ENCODE assay signal across 8 cellular contexts in the genomic region with DNA sequence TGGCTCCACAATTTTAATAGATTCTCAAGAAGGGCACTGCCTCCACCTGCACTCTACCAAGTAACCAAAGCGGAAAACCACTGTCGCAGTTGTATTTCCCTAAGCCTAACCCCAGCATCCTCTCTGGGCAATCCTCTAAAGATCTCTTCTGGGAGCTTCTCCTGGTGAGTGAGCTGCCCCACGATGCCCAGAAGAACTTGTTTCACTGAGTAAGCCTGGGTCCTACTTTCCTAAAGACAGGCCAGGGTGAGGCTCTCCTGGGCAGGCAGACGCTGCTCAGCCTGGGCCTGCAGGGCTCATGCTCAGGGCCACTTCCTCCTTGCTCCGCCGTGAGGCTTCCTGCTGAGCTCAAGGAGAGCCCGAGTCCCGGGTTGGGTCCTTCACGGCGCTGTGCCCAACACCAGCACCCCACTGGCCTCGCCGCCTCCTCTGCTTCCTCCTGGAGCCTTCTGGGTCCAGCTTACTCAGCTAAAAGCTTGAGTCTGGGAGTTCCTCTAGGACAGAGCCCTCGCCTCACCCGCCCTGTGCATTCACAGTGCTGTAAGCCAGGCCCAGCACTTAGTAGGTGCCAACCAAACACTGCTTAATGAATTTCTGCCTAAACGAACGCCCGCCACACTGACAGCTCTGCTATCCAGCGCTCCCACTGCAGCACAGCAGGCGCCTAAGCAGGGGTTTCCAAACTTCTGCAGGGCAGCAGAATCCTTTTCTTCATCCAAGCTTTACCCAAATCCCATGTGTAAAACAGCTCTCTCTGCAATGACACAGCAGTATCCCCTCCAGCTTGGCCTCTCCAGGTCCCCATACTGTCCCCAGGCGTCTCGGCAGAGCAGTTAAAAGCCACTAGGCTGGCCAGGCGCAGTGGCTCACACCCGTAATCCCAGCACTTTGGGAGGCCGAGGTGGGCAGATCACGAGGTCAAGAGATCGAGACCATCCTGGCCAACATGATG. TPM values are rescaled to one million over a fixed set of nuclear protein-coding genes. Genes with fewer than 3 reads are reported as not detected.
DNase-seq lines count a peak whose midpoint lies in the region; ATAC-seq and TF ChIP-seq lines count a peak whose summit lies in the region.

No MANE protein-coding gene starts in this region.

- no peaks in the 10 kb centered on the region for H3K27me3 ChIP-seq in Caco-2 (replicated peaks; ENCODE audit: control insufficient read depth, insufficient read depth, low read length)
- H3K27me3 ChIP-seq in Loucy (ENCODE audit: insufficient read depth, low read length, poor library complexity, severe bottlenecking) = no peaks in the 10 kb centered on the region

- DNase-seq in Caco-2 (no peak), activated T-helper 1 cell treated with Interleukin-2 at 50 U/mL for 16 hours (ENCODE audit: low read depth) (peak; percentile 15), islet precursor cell (peak; percentile 74), kidney glomerular epithelial cell (lab: John Stamatoyannopoulos, UW) (no peak), NCI-H1694 (lab: John Stamatoyannopoulos, UW) (no peak)

- H3K9ac ChIP-seq in Loucy (ENCODE audit: low read depth, low read length, poor library complexity, severe bottlenecking) = peak overlapping the region; percentile 24

- no peaks in the 10 kb centered on the region for H3K9me3 Mint-ChIP-seq in Caco-2 (ENCODE audit: unreplicated experiment)
- H3K9me3 Mint-ChIP-seq in stimulated activated naive CD8-positive, alpha-beta T cell treated with anti-CD3 and anti-CD28 coated beads, Interleukin-15, Interleukin-2, amounts not matched to agents 100 ng/mL and 50 ng/mL, for 24 hours = no peaks in the 10 kb centered on the region

- no peaks in the 10 kb centered on the region for H3K27me3 Mint-ChIP-seq in Caco-2 (ENCODE audit: insufficient read depth, unreplicated experiment)
- H3K27me3 Mint-ChIP-seq in stimulated activated naive CD8-positive, alpha-beta T cell treated with anti-CD3 and anti-CD28 coated beads, Interleukin-15, Interleukin-2, amounts not matched to agents 100 ng/mL and 50 ng/mL, for 24 hours = no peaks in the 10 kb centered on the region

- peaks cover 15% of the 10 kb centered on the region for H3K4me1 Mint-ChIP-seq in Caco-2 (ENCODE audit: low read depth, unreplicated experiment)
- H3K4me1 Mint-ChIP-seq in stimulated activated naive CD8-positive, alpha-beta T cell treated with anti-CD3 and anti-CD28 coated beads, Interleukin-15, Interleukin-2, amounts not matched to agents 100 ng/mL and 50 ng/mL, for 24 hours (ENCODE audit: low read depth) = peaks cover 67% of the 10 kb centered on the region

- H3K79me2 ChIP-seq in Loucy (ENCODE audit: insufficient read depth, low read length) = peaks cover 93% of the 10 kb centered on the region

- peak overlapping the region; percentile 8 for H3K27ac Mint-ChIP-seq in Caco-2 (ENCODE audit: unreplicated experiment)
- peak overlapping the region; percentile 83 for H3K27ac Mint-ChIP-seq in stimulated activated naive CD8-positive, alpha-beta T cell treated with anti-CD3 and anti-CD28 coated beads, Interleukin-15, Interleukin-2, amounts not matched to agents 100 ng/mL and 50 ng/mL, for 24 hours

- no peak overlapping the region for H3K4me3 Mint-ChIP-seq in Caco-2 (ENCODE audit: unreplicated experiment)
- H3K4me3 Mint-ChIP-seq in stimulated activated naive CD8-positive, alpha-beta T cell treated with anti-CD3 and anti-CD28 coated beads, Interleukin-15, Interleukin-2, amounts not matched to agents 100 ng/mL and 50 ng/mL, for 24 hours = peak overlapping the region; percentile 59

- H3K4me3 ChIP-seq in Caco-2 (ENCODE audit: low read depth, low read length) = no peak overlapping the region
- H3K4me3 ChIP-seq in Loucy (ENCODE audit: low read length, poor library complexity, severe bottlenecking) = peak overlapping the region; percentile 60

- peaks cover 73% of the 10 kb centered on the region for H3K36me3 Mint-ChIP-seq in Caco-2 (ENCODE audit: insufficient read depth, unreplicated experiment)
- peaks cover 62% of the 10 kb centered on the region for H3K36me3 Mint-ChIP-seq in stimulated activated naive CD8-positive, alpha-beta T cell treated with anti-CD3 and anti-CD28 coated beads, Interleukin-15, Interleukin-2, amounts not matched to agents 100 ng/mL and 50 ng/mL, for 24 hours (ENCODE audit: low read depth)

- H3K4me2 ChIP-seq in Loucy (ENCODE audit: low read depth, low read length, poor library complexity, severe bottlenecking) = peak overlapping the region; percentile 68

- TF ChIP-seq CTCF in Caco-2 (IDR thresholded peaks at IDR 0.05; ENCODE audit: insufficient read depth in 1 of 2, low read depth in 1 of 2, low read length in 1 of 2, severe bottlenecking in 1 of 2, unreplicated experiment in 1 of 2) = no peak
- no peak for TF ChIP-seq CTCF in Loucy (conservative IDR thresholded peaks at IDR 0.05; ENCODE audit: low read length)

- H3K9me2 ChIP-seq in Loucy (replicated peaks; ENCODE audit: low read depth, low read length) = no peaks in the 10 kb centered on the region

- CTCF ChIA-PET in Caco-2 (lab: Charles Lee) = no interaction called here

- POLR2A ChIA-PET in Caco-2 (lab: Charles Lee) = interaction anchor here (0.6 kb wide), 1 partner anchor 214 kb away, joined by 4 read pairs; no protein-coding TSS in a partner anchor

- H3K4me1 ChIP-seq in Caco-2 (peaks cover 17% of the 10 kb centered on the region), Loucy (ENCODE audit: insufficient read depth, low read length, poor library complexity, severe bottlenecking) (peaks cover 32% of the 10 kb centered on the region)

- no TSS peak for BruUV-seq in Caco-2 (replicated peaks; lab: Mats Ljungman, UMichigan)

- intact Hi-C loops in Caco-2 (cut with micrococcal nuclease; ENCODE audit: unreplicated experiment) = no loop called here

- H2AFZ ChIP-seq in Loucy (ENCODE audit: low read length) = no peak overlapping the region

- no peaks in the 10 kb centered on the region for H3F3A ChIP-seq in Loucy (ENCODE audit: low read depth)

- H3K9me3 ChIP-seq in Caco-2 (no peaks in the 10 kb centered on the region), Loucy (ENCODE audit: insufficient read depth, low read depth, low read length) (no peaks in the 10 kb centered on the region)

- H4K20me1 ChIP-seq in Loucy (ENCODE audit: insufficient read depth, low read length, poor library complexity, severe bottlenecking) = peaks cover 83% of the 10 kb centered on the region

- H3K36me3 ChIP-seq in Caco-2 (ENCODE audit: control insufficient read depth, insufficient read depth, low read length) (peaks cover 2% of the 10 kb centered on the region), Loucy (ENCODE audit: insufficient read depth, low read length) (peaks cover 12% of the 10 kb centered on the region; the same call in 1 of the 2 replicates)

- peak; percentile 69 for ATAC-seq in GM21528 (IDR thresholded peaks at IDR 0.05; ENCODE audit: low FRiP score, unreplicated experiment)

RNA-seq across cellular contexts. Expression of a gene that starts 5.7 kb away (rescaled TPM):
- total RNA-seq in Caco-2 (2022) = 65.1 and 72.0 TPM in 2 replicates

Comparison
In these comparisons a context has a peak if more than half of its experiments do, and no peak if none do; other contexts are left out.
1. DNase-seq: peak in activated T-helper 1 cell treated with Interleukin-2 at 50 U/mL for 16 hours (single experiment) and islet precursor cell (single experiment); none in Caco-2 (0 of 2), kidney glomerular epithelial cell (single experiment) and NCI-H1694 (single experiment).